In genomic region chr6:160104821-160105517, GRCh38 we compare ENCODE assay signal across 19 cellular contexts. TPM values are rescaled to one million over a fixed set of nuclear protein-coding genes. Genes with fewer than 3 reads are reported as not detected.
DNase-seq lines count a peak whose midpoint lies in the region; ATAC-seq, FAIRE-seq and TF ChIP-seq lines count a peak whose summit lies in the region.
"Had no signal": no experiment of that assay in that cellular context is flagged by ENCODE, and none has a peak within 500 bp of the region (broad histone marks: within the 10 kb centered on the region; RNA-seq: fewer than 3 reads in every experiment).

No MANE protein-coding gene starts in this region.

- H3K27me3 ChIP-seq in H1 (replicated peaks in 1 of 4; ENCODE audit: control insufficient read depth in 3 of 4, extremely low read depth in 1 of 4, insufficient read depth in 3 of 4, low read length in 3 of 4) (no peaks in the 10 kb centered on the region), PC-3 (ENCODE audit: low read length) (no peaks in the 10 kb centered on the region)

- TF ChIP-seq EP300 in H1 (IDR thresholded peaks at IDR 0.05; ENCODE audit: borderline replicate concordance in 1 of 2, low read depth in 2 of 2, low read length in 2 of 2): no peak

- intact Hi-C loops in OCI-LY7 (cut with micrococcal nuclease; ENCODE audit: unreplicated experiment): loop anchor here (10.0 kb wide), 1 partner anchor 410 kb away; the partner anchor contains the start of gene SOD2
- intact Hi-C loops in PC-3 (cut with micrococcal nuclease): no loop called here

- peak overlapping the region; percentile 73 for H3K27ac Mint-ChIP-seq in activated naive CD4-positive, alpha-beta T cell treated with anti-CD3 and anti-CD28 coated beads, Interleukin-2, amount 10 ng/mL, durations not matched to agents 7 days and 5 days
- peak overlapping the region; percentile 79 for H3K27ac Mint-ChIP-seq in stimulated activated effector memory CD8-positive, alpha-beta T cell treated with anti-CD3 and anti-CD28 coated beads, Interleukin-12 subunit alpha, Interleukin-12 subunit beta, amount 100 ng/mL, for 72 hours

- no peak overlapping the region for H2BK15ac ChIP-seq in H1 (ENCODE audit: low read length)

- no peak overlapping the region for H2AFZ ChIP-seq in OCI-LY7 (ENCODE audit: low read length)
- no peak overlapping the region for H2AFZ ChIP-seq in H1 (ENCODE audit: low read length)
- H2AFZ ChIP-seq in PC-3 (ENCODE audit: low read length): no peak overlapping the region

- CTCF ChIA-PET in activated naive CD4-positive, alpha-beta T cell treated with anti-CD3 and anti-CD28 coated beads, Interleukin-2, amount 10 ng/mL, durations not matched to agents 7 days and 5 days (lab: Charles Lee): interaction anchor here (0.9 kb wide), 1 partner anchor 162 kb away, joined by 3 read pairs; no protein-coding TSS in a partner anchor
- CTCF ChIA-PET in OCI-LY7 (lab: Charles Lee; ENCODE audit: unreplicated experiment) (no interaction called here), H1 (lab: Charles Lee; ENCODE audit: partially characterized antibody) (interaction anchor here (0.6 to 1.8 kb wide), 11 partner anchors 9 to 853 kb away, joined by 3 to 11 read pairs (median 4); no protein-coding TSS in a partner anchor), PC-3 (lab: Charles Lee) (no interaction called here)

- H3K4ac ChIP-seq in H1 (replicated peaks; ENCODE audit: insufficient read length, low read depth, low read length): no peak overlapping the region

- no peaks in the 10 kb centered on the region for H3K9me2 ChIP-seq in OCI-LY7 (ENCODE audit: insufficient read depth, low read length)
- no peaks in the 10 kb centered on the region for H3K9me2 ChIP-seq in PC-3 (replicated peaks; ENCODE audit: low read length)

- peak; percentile 7 to 20; a peak in 2 of 4 replicates for TF ChIP-seq RAD21 in H1 (IDR thresholded peaks at IDR 0.05 in 1 of 2, conservative IDR thresholded peaks at IDR 0.05 in 1 of 2; ENCODE audit: low read depth in 2 of 2, low read length in 2 of 2)

- BruUV-seq in OCI-LY7 (replicated peaks; lab: Mats Ljungman, UMichigan) (no TSS peak), PC-3 (replicated peaks; lab: Mats Ljungman, UMichigan) (no TSS peak)

- H3K9ac ChIP-seq in H1 (replicated peaks in 1 of 4; ENCODE audit: extremely low read depth in 1 of 4, low read depth in 3 of 4, low read length in 3 of 4): no peak overlapping the region
- no peak overlapping the region for H3K9ac ChIP-seq in PC-3 (ENCODE audit: low read length)

- no peak overlapping the region for H3K4me2 ChIP-seq in OCI-LY7 (ENCODE audit: low read length)
- H3K4me2 ChIP-seq in H1 (ENCODE audit: insufficient read depth in 1 of 2, low read depth in 2 of 2, low read length in 2 of 2): no peak overlapping the region
- H3K4me2 ChIP-seq in PC-3 (ENCODE audit: low read length): no peak overlapping the region

- peaks cover 43% of the 10 kb centered on the region for H3K36me3 Mint-ChIP-seq in activated naive CD4-positive, alpha-beta T cell treated with anti-CD3 and anti-CD28 coated beads, Interleukin-2, amount 10 ng/mL, durations not matched to agents 7 days and 5 days
- peaks cover 98% of the 10 kb centered on the region for H3K36me3 Mint-ChIP-seq in stimulated activated effector memory CD8-positive, alpha-beta T cell treated with anti-CD3 and anti-CD28 coated beads, Interleukin-12 subunit alpha, Interleukin-12 subunit beta, amount 100 ng/mL, for 72 hours

- no peak overlapping the region for H3K4me3 Mint-ChIP-seq in activated naive CD4-positive, alpha-beta T cell treated with anti-CD3 and anti-CD28 coated beads, Interleukin-2, amount 10 ng/mL, durations not matched to agents 7 days and 5 days
- no peak overlapping the region for H3K4me3 Mint-ChIP-seq in stimulated activated effector memory CD8-positive, alpha-beta T cell treated with anti-CD3 and anti-CD28 coated beads, Interleukin-12 subunit alpha, Interleukin-12 subunit beta, amount 100 ng/mL, for 72 hours

- WGBS in H1 (ENCODE audit: extremely low coverage in 1 of 2, insufficient coverage in 1 of 2, insufficient read length in 1 of 2, insufficient replicate concordance in 2 of 2, low coverage in 1 of 2, low lambda C conversion rate in 2 of 2, missing lambda C conversion rate in 1 of 2), 2 experiments: 94% methylated on average over 20 of the region's 20 CpGs; no CpG with 5 or more reads in 1 of the 2 experiments

- H2BK120ac ChIP-seq in H1 (replicated peaks; ENCODE audit: low read depth, low read length): no peak overlapping the region

- H3K14ac ChIP-seq in H1 (ENCODE audit: insufficient read length): no peak overlapping the region

- no peaks in the 10 kb centered on the region; the same call in 1 of the 2 replicates for H3K79me1 ChIP-seq in H1 (ENCODE audit: low read depth, low read length)

- no peak overlapping the region for H3K18ac ChIP-seq in H1 (ENCODE audit: extremely low read depth, low read length)

- H2BK20ac ChIP-seq in H1 (ENCODE audit: low read length): no peak overlapping the region

- no peak overlapping the region for H2AK5ac ChIP-seq in H1 (ENCODE audit: low read depth, low read length)

- no peak overlapping the region for H4K91ac ChIP-seq in H1 (replicated peaks; ENCODE audit: insufficient read length, low read length)

- H3K36me3 ChIP-seq in OCI-LY7 (ENCODE audit: insufficient read depth, low read length) (peaks cover 13% of the 10 kb centered on the region; the same call in 1 of the 2 replicates), H1 (ENCODE audit: control insufficient read depth in 2 of 4, insufficient read depth in 4 of 4, low read length in 3 of 4) (peaks cover 8 to 24% (median 21%) of the 10 kb centered on the region in 4 experiments), PC-3 (ENCODE audit: low read depth, low read length) (peaks cover 7% of the 10 kb centered on the region; the same call in 1 of the 2 replicates)

- no peak for FAIRE-seq in H1 (lab: Jason Lieb, UNC)

- no peak overlapping the region for H3K23ac ChIP-seq in H1 (ENCODE audit: insufficient read length)

- H3K4me3 ChIP-seq in OCI-LY7 (ENCODE audit: low read depth, low read length, poor library complexity, severe bottlenecking) (no peak overlapping the region), H1 (ENCODE audit: extremely low read depth in 1 of 4, insufficient read depth in 2 of 4, low read depth in 3 of 4, low read length in 4 of 4) (no peak overlapping the region), PC-3 (ENCODE audit: low read length) (no peak overlapping the region)

- H3K56ac ChIP-seq in H1 (replicated peaks; ENCODE audit: insufficient read length, low read depth, low read length): no peak overlapping the region

- H3K23me2 ChIP-seq in H1 (ENCODE audit: low read depth, low read length): no peaks in the 10 kb centered on the region

- no peak overlapping the region for H2BK12ac ChIP-seq in H1 (ENCODE audit: low read depth, low read length)

- H3K9me3 Mint-ChIP-seq in activated naive CD4-positive, alpha-beta T cell treated with anti-CD3 and anti-CD28 coated beads, Interleukin-2, amount 10 ng/mL, durations not matched to agents 7 days and 5 days: no peaks in the 10 kb centered on the region
- no peaks in the 10 kb centered on the region for H3K9me3 Mint-ChIP-seq in stimulated activated effector memory CD8-positive, alpha-beta T cell treated with anti-CD3 and anti-CD28 coated beads, Interleukin-12 subunit alpha, Interleukin-12 subunit beta, amount 100 ng/mL, for 72 hours

- no peaks in the 10 kb centered on the region for H4K20me1 ChIP-seq in OCI-LY7 (ENCODE audit: insufficient read depth, low read length)
- peaks cover 0 to 8% of the 10 kb centered on the region in 2 experiments for H4K20me1 ChIP-seq in H1 (replicated peaks in 1 of 2; ENCODE audit: control insufficient read depth in 1 of 2, insufficient read depth in 2 of 2, low read length in 2 of 2)
- H4K20me1 ChIP-seq in PC-3 (ENCODE audit: low read length): no peaks in the 10 kb centered on the region

- no peaks in the 10 kb centered on the region for H3K4me1 ChIP-seq in OCI-LY7 (ENCODE audit: insufficient read depth, low read length, poor library complexity, severe bottlenecking)
- H3K4me1 ChIP-seq in H1 (replicated peaks in 1 of 4; ENCODE audit: control insufficient read depth in 3 of 4, insufficient read depth in 4 of 4, low read length in 3 of 4): no peaks in the 10 kb centered on the region; a peak in 1 of 7 replicates
- peaks cover 12% of the 10 kb centered on the region; the same call in 1 of the 2 replicates for H3K4me1 ChIP-seq in PC-3 (ENCODE audit: insufficient read depth, low read length)

- POLR2A ChIA-PET in OCI-LY7 (lab: Charles Lee) (no interaction called here), H1 (lab: Charles Lee; ENCODE audit: partially characterized antibody) (no interaction called here), PC-3 (lab: Charles Lee; ENCODE audit: unreplicated experiment) (no interaction called here)

- H3K79me2 ChIP-seq in OCI-LY7 (ENCODE audit: insufficient read depth, low read depth, low read length) (no peaks in the 10 kb centered on the region), H1 (ENCODE audit: control insufficient read depth in 1 of 2, insufficient read depth in 2 of 2, low read length in 2 of 2) (no peaks in the 10 kb centered on the region), PC-3 (ENCODE audit: low read length) (no peaks in the 10 kb centered on the region)

- H3K9me3 ChIP-seq in OCI-LY7 (ENCODE audit: low read length) (no peaks in the 10 kb centered on the region), H1 (ENCODE audit: insufficient read depth in 2 of 2, low read depth in 1 of 2, low read length in 1 of 2) (no peaks in the 10 kb centered on the region), PC-3 (ENCODE audit: low read length) (no peaks in the 10 kb centered on the region)

- H4K8ac ChIP-seq in H1 (ENCODE audit: extremely low read depth, insufficient read depth, low read length): no peak overlapping the region

- TF ChIP-seq CTCF in OCI-LY7 (conservative IDR thresholded peaks at IDR 0.05; ENCODE audit: low read length) (0 out of 2 replicates have a peak, but pooled peaks have one; percentile 13), H1 (IDR thresholded peaks at IDR 0.05; ENCODE audit: control extremely low read depth in 1 of 3, insufficient read depth in 1 of 3, low read depth in 1 of 3, low read length in 3 of 3) (peak in 2 of 3 experiments; percentile 7 to 20; a peak in 2 of 4 replicates), PC-3 (conservative IDR thresholded peaks at IDR 0.05; ENCODE audit: low read depth, low read length) (no peak)

- H3K27me3 Mint-ChIP-seq in activated naive CD4-positive, alpha-beta T cell treated with anti-CD3 and anti-CD28 coated beads, Interleukin-2, amount 10 ng/mL, durations not matched to agents 7 days and 5 days: no peaks in the 10 kb centered on the region

- no peak for ATAC-seq in stimulated activated effector memory CD8-positive, alpha-beta T cell treated with anti-CD3 and anti-CD28 coated beads, Interleukin-12 subunit alpha, Interleukin-12 subunit beta, amount 100 ng/mL, for 72 hours
- no peak for ATAC-seq in PC-3
- ATAC-seq: Panc1, Right ventricle myocardium inferior had no signal

- no peak for DNase-seq in activated naive CD4-positive, alpha-beta T cell treated with anti-CD3 and anti-CD28 coated beads, Interleukin-2, amount 10 ng/mL, durations not matched to agents 7 days and 5 days
- DNase-seq in activated naive CD4-positive, alpha-beta T cell (lab: John Stamatoyannopoulos, UW): no peak
- DNase-seq in OCI-LY7 (ENCODE audit: low spot score) (no peak), H1 (ENCODE audit: low read depth in 1 of 2, low spot score in 2 of 2) (no peak), PC-3 (no peak), superior temporal gyrus (ENCODE audit: extremely low spot score) (no peak)
- no peak for DNase-seq in stimulated activated effector memory CD8-positive, alpha-beta T cell treated with anti-CD3 and anti-CD28 coated beads, Interleukin-12 subunit alpha, Interleukin-12 subunit beta, amount 100 ng/mL, for 72 hours (ENCODE audit: low spot score in 2 of 2)
- no peak for DNase-seq in activated CD4-positive, alpha-beta T cell treated with anti-CD3 and anti-CD28 coated beads, Interleukin-2, amount 50 U/mL, for 4 hours
- DNase-seq: 8988T, C1 segment of cervical spinal cord, DMS 273 treated with DMSO at 0.1 percent for 48 hours, NCI-H1048, NCI-H1436 treated with DMSO at 0.1 percent for 48 hours, NCI-H2081, NCI-H510A treated with DMSO at 0.1 percent for 48 hours, NCI-H82 had no signal

- H3F3A ChIP-seq in PC-3 (ENCODE audit: low read length, unreplicated experiment): no peaks in the 10 kb centered on the region

- no peak overlapping the region for H3K27ac ChIP-seq in OCI-LY7 (ENCODE audit: low read depth, low read length, poor library complexity, severe bottlenecking)
- H3K27ac ChIP-seq in H1 (ENCODE audit: low read depth, low read length): no peak overlapping the region
- no peak overlapping the region for H3K27ac ChIP-seq in PC-3 (ENCODE audit: low read length)

- no peak overlapping the region for H2BK5ac ChIP-seq in H1 (ENCODE audit: low read depth, low read length)

- TF ChIP-seq POLR2A in H1 (IDR thresholded peaks at IDR 0.05; ENCODE audit: control extremely low read depth in 1 of 2, low read depth in 2 of 2, low read length in 2 of 2): no peak

- H3K4me1 Mint-ChIP-seq in activated naive CD4-positive, alpha-beta T cell treated with anti-CD3 and anti-CD28 coated beads, Interleukin-2, amount 10 ng/mL, durations not matched to agents 7 days and 5 days: peaks cover 33% of the 10 kb centered on the region
- H3K4me1 Mint-ChIP-seq in stimulated activated effector memory CD8-positive, alpha-beta T cell treated with anti-CD3 and anti-CD28 coated beads, Interleukin-12 subunit alpha, Interleukin-12 subunit beta, amount 100 ng/mL, for 72 hours: peaks cover 22% of the 10 kb centered on the region

- H4K5ac ChIP-seq in H1 (ENCODE audit: insufficient read length, low read depth, low read length): no peak overlapping the region

RNA-seq across cellular contexts. Expression of gene SLC22A1, which starts 16.6 kb away (rescaled TPM):
- total RNA-seq in OCI-LY7 (2014; rRNA removed; shearing (Covaris generic)): not detected in 2 replicates
- total RNA-seq in OCI-LY7 (2022) (0.35 TPM in 1 of 2 replicates, not detected in the other), PC-3 (2014; rRNA removed) (0.29 and 10.2 TPM in 2 replicates)
- 0.45 and 0.98 TPM in 2 replicates for total RNA-seq in H1 (2021; fragmentation: NEBNext Ultra II Directional; extraction: Animal tissue kit (Norgen Biotek cat#: 25700))
- 0.12 and 0.16 TPM in 2 replicates for polyA plus RNA-seq in H1 (2011; rRNA removed)
- 0.30 TPM for polyA plus RNA-seq in H1 (2011; cell fraction: cytosol; rRNA removed)
- 0.74 TPM for polyA plus RNA-seq in H1 (2011; cell fraction: nucleus; rRNA removed)
- polyA plus RNA-seq in H1 (2012, experiment 1 of 2): 0.15 to 1.3 TPM (median 0.21 TPM) in 4 replicates
- not detected for polyA plus RNA-seq in H1 (2012, experiment 2 of 2)
- 0.69 TPM for polyA plus RNA-seq in H1 (2013, experiment 1 of 2)
- polyA plus RNA-seq in H1 (2013, experiment 2 of 2): 0.39 TPM
- polyA minus RNA-seq in H1 (2011; rRNA and poly(A)+ RNA removed): 0.73 TPM in 1 of 2 replicates, not detected in the other
- not detected for polyA minus RNA-seq in H1 (2011; cell fraction: cytosol; rRNA and poly(A)+ RNA removed)
- polyA minus RNA-seq in H1 (2011; cell fraction: nucleus; rRNA and poly(A)+ RNA removed): 1.5 TPM
- total RNA-seq: H4 had no signal

Comparison
In these comparisons a context has a peak if more than half of its experiments do, and no peak if none do; other contexts are left out.
1. CTCF ChIA-PET loops: an anchor here in activated naive CD4-positive, alpha-beta T cell treated with anti-CD3 and anti-CD28 coated beads, Interleukin-2, amount 10 ng/mL, durations not matched to agents 7 days and 5 days (0.9 kb wide) and H1 (0.6 to 1.8 kb wide); none called in OCI-LY7 and PC-3.